ENCODE assay signal across 1 cellular context in the genomic region with DNA sequence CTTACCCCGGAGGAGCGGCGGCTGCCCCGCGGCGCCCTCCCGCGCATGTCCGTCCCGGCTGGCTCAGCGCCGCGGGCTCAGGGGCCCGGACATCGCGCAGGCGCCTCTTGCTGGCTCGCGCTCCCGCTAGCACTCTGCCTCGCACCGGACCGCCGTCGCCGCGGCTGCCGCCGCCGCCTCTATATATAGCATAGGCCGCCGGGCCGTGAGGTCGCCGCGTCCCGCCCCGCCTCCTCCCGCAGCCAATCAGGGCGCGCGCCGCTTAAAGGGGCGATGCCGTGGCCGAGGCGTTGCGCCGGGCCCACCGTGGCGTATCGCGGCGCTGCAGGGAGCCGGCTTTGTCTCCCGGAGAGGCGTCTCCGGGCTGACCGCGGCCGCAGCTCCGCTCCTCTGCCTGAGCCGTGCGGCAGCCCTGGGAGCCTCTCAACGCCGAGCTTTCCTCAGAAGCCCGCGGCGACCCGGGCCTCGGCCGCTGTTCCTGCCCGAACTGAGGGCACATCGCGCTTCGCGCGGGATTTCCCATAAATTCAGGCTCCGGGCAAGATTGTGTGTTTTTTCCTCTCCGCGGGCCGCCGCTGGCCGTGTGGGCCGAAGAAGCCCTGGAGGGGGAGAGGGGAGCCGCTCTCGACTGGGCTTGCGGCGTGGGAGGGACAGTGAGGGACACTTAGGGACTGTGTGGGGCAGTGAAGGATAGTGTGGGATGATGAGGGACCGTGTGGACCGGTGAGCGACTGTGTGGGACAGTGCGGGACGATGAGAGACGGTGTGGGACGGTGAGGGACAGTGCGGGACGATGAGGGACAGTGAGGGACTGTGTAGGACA.
TF ChIP-seq lines count a peak whose summit lies in the region.

A gene with protein sequence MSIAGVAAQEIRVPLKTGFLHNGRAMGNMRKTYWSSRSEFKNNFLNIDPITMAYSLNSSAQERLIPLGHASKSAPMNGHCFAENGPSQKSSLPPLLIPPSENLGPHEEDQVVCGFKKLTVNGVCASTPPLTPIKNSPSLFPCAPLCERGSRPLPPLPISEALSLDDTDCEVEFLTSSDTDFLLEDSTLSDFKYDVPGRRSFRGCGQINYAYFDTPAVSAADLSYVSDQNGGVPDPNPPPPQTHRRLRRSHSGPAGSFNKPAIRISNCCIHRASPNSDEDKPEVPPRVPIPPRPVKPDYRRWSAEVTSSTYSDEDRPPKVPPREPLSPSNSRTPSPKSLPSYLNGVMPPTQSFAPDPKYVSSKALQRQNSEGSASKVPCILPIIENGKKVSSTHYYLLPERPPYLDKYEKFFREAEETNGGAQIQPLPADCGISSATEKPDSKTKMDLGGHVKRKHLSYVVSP (minus strand): TSS at position 157 of the 823 bp plus-strand sequence. CDS start 10,690 bp downstream, outside the sequence.

TF ChIP-seq in HepG2, 621 proteins besides CTCF, POLR2A, EP300 and RAD21 (continued from another document and continues in another):
- TF ChIP-seq, protein P1, sequence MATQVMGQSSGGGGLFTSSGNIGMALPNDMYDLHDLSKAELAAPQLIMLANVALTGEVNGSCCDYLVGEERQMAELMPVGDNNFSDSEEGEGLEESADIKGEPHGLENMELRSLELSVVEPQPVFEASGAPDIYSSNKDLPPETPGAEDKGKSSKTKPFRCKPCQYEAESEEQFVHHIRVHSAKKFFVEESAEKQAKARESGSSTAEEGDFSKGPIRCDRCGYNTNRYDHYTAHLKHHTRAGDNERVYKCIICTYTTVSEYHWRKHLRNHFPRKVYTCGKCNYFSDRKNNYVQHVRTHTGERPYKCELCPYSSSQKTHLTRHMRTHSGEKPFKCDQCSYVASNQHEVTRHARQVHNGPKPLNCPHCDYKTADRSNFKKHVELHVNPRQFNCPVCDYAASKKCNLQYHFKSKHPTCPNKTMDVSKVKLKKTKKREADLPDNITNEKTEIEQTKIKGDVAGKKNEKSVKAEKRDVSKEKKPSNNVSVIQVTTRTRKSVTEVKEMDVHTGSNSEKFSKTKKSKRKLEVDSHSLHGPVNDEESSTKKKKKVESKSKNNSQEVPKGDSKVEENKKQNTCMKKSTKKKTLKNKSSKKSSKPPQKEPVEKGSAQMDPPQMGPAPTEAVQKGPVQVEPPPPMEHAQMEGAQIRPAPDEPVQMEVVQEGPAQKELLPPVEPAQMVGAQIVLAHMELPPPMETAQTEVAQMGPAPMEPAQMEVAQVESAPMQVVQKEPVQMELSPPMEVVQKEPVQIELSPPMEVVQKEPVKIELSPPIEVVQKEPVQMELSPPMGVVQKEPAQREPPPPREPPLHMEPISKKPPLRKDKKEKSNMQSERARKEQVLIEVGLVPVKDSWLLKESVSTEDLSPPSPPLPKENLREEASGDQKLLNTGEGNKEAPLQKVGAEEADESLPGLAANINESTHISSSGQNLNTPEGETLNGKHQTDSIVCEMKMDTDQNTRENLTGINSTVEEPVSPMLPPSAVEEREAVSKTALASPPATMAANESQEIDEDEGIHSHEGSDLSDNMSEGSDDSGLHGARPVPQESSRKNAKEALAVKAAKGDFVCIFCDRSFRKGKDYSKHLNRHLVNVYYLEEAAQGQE (IDR thresholded peaks at IDR 0.05; ENCODE audit: borderline replicate concordance in 1 of 2, low read depth in 1 of 2, low read length in 2 of 2): no peak; a peak in 1 of 4 replicates
- TF ChIP-seq ZNF781 (CRISPR knock-in tag; IDR thresholded peaks at IDR 0.05; ENCODE audit: borderline replicate concordance, not compliant biosample characterization) (peak; percentile 39), ZNF672 (CRISPR knock-in tag; IDR thresholded peaks at IDR 0.05) (peak; percentile 72; the same call in 1 of the 2 replicates), ZNF432 (CRISPR knock-in tag; IDR thresholded peaks at IDR 0.05; ENCODE audit: borderline replicate concordance) (no peak), ZNF749 (CRISPR knock-in tag; IDR thresholded peaks at IDR 0.05; ENCODE audit: borderline replicate concordance) (peak; percentile 88), ZNF383 (CRISPR knock-in tag; IDR thresholded peaks at IDR 0.05; ENCODE audit: borderline replicate concordance) (0 out of 2 replicates have a peak, but pooled peaks have one; percentile 93), JUND (CRISPR knock-in tag; IDR thresholded peaks at IDR 0.05) (no peak), ASH2L (IDR thresholded peaks at IDR 0.05; ENCODE audit: insufficient read length, low read depth, low read length) (peak; percentile 60), SMAD3 (CRISPR knock-in tag; IDR thresholded peaks at IDR 0.05) (peak; percentile 38; the same call in 1 of the 2 replicates), ZBTB3 (CRISPR knock-in tag; IDR thresholded peaks at IDR 0.05; ENCODE audit: borderline replicate concordance, low read depth) (0 out of 2 replicates have a peak, but pooled peaks have one; percentile 70), DNMT1 (CRISPR knock-in tag; IDR thresholded peaks at IDR 0.05) (no peak), ZFP36L1 (CRISPR knock-in tag; IDR thresholded peaks at IDR 0.05) (peak; percentile 97; the same call in 1 of the 2 replicates), ZNF264 (CRISPR knock-in tag; IDR thresholded peaks at IDR 0.05) (no peak)
- TF ChIP-seq, protein P2, sequence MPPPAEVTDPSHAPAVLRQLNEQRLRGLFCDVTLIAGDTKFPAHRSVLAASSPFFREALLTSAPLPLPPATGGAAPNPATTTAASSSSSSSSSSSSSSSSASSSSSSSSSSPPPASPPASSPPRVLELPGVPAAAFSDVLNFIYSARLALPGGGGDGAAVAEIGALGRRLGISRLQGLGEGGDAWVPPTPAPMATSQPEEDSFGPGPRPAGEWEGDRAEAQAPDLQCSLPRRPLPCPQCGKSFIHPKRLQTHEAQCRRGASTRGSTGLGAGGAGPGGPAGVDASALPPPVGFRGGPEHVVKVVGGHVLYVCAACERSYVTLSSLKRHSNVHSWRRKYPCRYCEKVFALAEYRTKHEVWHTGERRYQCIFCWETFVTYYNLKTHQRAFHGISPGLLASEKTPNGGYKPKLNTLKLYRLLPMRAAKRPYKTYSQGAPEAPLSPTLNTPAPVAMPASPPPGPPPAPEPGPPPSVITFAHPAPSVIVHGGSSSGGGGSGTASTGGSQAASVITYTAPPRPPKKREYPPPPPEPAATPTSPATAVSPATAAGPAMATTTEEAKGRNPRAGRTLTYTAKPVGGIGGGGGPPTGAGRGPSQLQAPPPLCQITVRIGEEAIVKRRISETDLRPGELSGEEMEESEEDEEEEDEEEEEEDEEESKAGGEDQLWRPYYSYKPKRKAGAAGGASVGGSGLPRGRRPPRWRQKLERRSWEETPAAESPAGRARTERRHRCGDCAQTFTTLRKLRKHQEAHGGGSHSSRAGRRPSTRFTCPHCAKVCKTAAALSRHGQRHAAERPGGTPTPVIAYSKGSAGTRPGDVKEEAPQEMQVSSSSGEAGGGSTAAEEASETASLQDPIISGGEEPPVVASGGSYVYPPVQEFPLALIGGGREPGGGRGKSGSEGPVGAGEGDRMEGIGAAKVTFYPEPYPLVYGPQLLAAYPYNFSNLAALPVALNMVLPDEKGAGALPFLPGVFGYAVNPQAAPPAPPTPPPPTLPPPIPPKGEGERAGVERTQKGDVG (CRISPR knock-in tag; IDR thresholded peaks at IDR 0.05; ENCODE audit: borderline replicate concordance): no peak
- TF ChIP-seq, protein P3, sequence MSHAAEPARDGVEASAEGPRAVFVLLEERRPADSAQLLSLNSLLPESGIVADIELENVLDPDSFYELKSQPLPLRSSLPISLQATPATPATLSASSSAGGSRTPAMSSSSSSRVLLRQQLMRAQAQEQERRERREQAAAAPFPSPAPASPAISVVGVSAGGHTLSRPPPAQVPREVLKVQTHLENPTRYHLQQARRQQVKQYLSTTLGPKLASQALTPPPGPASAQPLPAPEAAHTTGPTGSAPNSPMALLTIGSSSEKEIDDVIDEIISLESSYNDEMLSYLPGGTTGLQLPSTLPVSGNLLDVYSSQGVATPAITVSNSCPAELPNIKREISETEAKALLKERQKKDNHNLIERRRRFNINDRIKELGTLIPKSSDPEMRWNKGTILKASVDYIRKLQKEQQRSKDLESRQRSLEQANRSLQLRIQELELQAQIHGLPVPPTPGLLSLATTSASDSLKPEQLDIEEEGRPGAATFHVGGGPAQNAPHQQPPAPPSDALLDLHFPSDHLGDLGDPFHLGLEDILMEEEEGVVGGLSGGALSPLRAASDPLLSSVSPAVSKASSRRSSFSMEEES (CRISPR knock-in tag; IDR thresholded peaks at IDR 0.05): peak; percentile 63; the same call in 1 of the 2 replicates
- TF ChIP-seq, protein P4, sequence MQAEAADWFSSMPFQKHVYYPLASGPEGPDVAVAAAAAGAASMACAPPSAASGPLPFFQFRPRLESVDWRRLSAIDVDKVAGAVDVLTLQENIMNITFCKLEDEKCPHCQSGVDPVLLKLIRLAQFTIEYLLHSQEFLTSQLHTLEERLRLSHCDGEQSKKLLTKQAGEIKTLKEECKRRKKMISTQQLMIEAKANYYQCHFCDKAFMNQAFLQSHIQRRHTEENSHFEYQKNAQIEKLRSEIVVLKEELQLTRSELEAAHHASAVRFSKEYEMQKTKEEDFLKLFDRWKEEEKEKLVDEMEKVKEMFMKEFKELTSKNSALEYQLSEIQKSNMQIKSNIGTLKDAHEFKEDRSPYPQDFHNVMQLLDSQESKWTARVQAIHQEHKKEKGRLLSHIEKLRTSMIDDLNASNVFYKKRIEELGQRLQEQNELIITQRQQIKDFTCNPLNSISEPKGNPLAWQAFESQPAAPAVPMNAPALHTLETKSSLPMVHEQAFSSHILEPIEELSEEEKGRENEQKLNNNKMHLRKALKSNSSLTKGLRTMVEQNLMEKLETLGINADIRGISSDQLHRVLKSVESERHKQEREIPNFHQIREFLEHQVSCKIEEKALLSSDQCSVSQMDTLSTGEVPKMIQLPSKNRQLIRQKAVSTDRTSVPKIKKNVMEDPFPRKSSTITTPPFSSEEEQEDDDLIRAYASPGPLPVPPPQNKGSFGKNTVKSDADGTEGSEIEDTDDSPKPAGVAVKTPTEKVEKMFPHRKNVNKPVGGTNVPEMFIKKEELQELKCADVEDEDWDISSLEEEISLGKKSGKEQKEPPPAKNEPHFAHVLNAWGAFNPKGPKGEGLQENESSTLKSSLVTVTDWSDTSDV (CRISPR knock-in tag; IDR thresholded peaks at IDR 0.05): 0 out of 2 replicates have a peak, but pooled peaks have one; percentile 59
- TF ChIP-seq, protein P5, sequence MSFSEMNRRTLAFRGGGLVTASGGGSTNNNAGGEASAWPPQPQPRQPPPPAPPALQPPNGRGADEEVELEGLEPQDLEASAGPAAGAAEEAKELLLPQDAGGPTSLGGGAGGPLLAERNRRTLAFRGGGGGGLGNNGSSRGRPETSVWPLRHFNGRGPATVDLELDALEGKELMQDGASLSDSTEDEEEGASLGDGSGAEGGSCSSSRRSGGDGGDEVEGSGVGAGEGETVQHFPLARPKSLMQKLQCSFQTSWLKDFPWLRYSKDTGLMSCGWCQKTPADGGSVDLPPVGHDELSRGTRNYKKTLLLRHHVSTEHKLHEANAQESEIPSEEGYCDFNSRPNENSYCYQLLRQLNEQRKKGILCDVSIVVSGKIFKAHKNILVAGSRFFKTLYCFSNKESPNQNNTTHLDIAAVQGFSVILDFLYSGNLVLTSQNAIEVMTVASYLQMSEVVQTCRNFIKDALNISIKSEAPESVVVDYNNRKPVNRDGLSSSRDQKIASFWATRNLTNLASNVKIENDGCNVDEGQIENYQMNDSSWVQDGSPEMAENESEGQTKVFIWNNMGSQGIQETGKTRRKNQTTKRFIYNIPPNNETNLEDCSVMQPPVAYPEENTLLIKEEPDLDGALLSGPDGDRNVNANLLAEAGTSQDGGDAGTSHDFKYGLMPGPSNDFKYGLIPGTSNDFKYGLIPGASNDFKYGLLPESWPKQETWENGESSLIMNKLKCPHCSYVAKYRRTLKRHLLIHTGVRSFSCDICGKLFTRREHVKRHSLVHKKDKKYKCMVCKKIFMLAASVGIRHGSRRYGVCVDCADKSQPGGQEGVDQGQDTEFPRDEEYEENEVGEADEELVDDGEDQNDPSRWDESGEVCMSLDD (CRISPR knock-in tag; IDR thresholded peaks at IDR 0.05; ENCODE audit: borderline replicate concordance): peak; percentile 42; the same call in 1 of the 2 replicates
- TF ChIP-seq, protein P6, sequence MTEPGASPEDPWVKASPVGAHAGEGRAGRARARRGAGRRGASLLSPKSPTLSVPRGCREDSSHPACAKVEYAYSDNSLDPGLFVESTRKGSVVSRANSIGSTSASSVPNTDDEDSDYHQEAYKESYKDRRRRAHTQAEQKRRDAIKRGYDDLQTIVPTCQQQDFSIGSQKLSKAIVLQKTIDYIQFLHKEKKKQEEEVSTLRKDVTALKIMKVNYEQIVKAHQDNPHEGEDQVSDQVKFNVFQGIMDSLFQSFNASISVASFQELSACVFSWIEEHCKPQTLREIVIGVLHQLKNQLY (CRISPR knock-in tag; IDR thresholded peaks at IDR 0.05): 0 out of 2 replicates have a peak, but pooled peaks have one; percentile 10
- TF ChIP-seq, protein P7, sequence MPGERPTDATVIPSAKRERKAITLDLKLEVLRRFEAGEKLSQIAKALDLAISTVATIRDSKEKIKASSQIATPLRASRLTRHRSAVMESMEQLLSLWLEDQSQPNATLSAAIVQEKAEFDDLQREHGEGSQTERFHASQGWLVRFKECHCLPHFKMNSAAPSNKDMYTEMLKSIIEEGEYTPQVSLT (CRISPR knock-in tag; IDR thresholded peaks at IDR 0.05; ENCODE audit: borderline replicate concordance, low read depth): no peak
- TF ChIP-seq, protein P8, sequence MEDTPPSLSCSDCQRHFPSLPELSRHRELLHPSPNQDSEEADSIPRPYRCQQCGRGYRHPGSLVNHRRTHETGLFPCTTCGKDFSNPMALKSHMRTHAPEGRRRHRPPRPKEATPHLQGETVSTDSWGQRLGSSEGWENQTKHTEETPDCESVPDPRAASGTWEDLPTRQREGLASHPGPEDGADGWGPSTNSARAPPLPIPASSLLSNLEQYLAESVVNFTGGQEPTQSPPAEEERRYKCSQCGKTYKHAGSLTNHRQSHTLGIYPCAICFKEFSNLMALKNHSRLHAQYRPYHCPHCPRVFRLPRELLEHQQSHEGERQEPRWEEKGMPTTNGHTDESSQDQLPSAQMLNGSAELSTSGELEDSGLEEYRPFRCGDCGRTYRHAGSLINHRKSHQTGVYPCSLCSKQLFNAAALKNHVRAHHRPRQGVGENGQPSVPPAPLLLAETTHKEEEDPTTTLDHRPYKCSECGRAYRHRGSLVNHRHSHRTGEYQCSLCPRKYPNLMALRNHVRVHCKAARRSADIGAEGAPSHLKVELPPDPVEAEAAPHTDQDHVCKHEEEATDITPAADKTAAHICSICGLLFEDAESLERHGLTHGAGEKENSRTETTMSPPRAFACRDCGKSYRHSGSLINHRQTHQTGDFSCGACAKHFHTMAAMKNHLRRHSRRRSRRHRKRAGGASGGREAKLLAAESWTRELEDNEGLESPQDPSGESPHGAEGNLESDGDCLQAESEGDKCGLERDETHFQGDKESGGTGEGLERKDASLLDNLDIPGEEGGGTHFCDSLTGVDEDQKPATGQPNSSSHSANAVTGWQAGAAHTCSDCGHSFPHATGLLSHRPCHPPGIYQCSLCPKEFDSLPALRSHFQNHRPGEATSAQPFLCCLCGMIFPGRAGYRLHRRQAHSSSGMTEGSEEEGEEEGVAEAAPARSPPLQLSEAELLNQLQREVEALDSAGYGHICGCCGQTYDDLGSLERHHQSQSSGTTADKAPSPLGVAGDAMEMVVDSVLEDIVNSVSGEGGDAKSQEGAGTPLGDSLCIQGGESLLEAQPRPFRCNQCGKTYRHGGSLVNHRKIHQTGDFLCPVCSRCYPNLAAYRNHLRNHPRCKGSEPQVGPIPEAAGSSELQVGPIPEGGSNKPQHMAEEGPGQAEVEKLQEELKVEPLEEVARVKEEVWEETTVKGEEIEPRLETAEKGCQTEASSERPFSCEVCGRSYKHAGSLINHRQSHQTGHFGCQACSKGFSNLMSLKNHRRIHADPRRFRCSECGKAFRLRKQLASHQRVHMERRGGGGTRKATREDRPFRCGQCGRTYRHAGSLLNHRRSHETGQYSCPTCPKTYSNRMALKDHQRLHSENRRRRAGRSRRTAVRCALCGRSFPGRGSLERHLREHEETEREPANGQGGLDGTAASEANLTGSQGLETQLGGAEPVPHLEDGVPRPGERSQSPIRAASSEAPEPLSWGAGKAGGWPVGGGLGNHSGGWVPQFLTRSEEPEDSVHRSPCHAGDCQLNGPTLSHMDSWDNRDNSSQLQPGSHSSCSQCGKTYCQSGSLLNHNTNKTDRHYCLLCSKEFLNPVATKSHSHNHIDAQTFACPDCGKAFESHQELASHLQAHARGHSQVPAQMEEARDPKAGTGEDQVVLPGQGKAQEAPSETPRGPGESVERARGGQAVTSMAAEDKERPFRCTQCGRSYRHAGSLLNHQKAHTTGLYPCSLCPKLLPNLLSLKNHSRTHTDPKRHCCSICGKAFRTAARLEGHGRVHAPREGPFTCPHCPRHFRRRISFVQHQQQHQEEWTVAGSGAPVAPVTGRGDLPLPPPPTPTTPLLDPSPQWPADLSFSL (CRISPR knock-in tag; IDR thresholded peaks at IDR 0.05): no peak
